Comparison of ENCODE assay signal across 8 cellular contexts in genomic region chr22:20702546-20703413, GRCh38.
DNase-seq lines count a peak whose midpoint lies in the region; ATAC-seq and TF ChIP-seq lines count a peak whose summit lies in the region.
"Not testable (repeated sequence)": the region's sequence is repeated elsewhere in the genome, so short reads cannot be mapped to it uniquely, and the experiment has no call there.

No MANE protein-coding gene starts in this region.

- TF ChIP-seq CTCF in OCI-LY1 (IDR thresholded peaks at IDR 0.05; ENCODE audit: low read length); epithelial cell of proximal tubule (conservative IDR thresholded peaks at IDR 0.05; ENCODE audit: low read depth, low read length): not testable (repeated sequence)

- peak overlapping the region; percentile 61 for H3K4me2 ChIP-seq in OCI-LY1 (ENCODE audit: low read length)

- H3K9me3 ChIP-seq in OCI-LY1 (ENCODE audit: low read length), result not testable (repeated sequence)

- peak; percentile 80 for ATAC-seq in GM21528 (IDR thresholded peaks at IDR 0.05; ENCODE audit: low FRiP score, unreplicated experiment)

- not testable (repeated sequence) for H4K20me1 ChIP-seq in OCI-LY1 (ENCODE audit: insufficient read depth, low read length)

- DNase-seq in DMS 273 (lab: John Stamatoyannopoulos, UW; ENCODE audit: unreplicated experiment), result peak; percentile 89
- peak; percentile 69 for DNase-seq in HuH-7 (ENCODE audit: low spot score)
- DNase-seq in activated T-cell treated with anti-CD3 and anti-CD28 coated beads for 1 hour (ENCODE audit: low read depth), result peak; percentile 98
- peak; percentile 33 for DNase-seq in epithelial cell of proximal tubule (ENCODE audit: low read depth)
- DNase-seq in mucosa of gallbladder (ENCODE audit: low spot score), result peak; percentile 98
- DNase-seq in stimulated activated CD8-positive, alpha-beta memory T cell treated with anti-CD3 and anti-CD28 coated beads, Interleukin-4, amount 100 ng/mL, for 24 hours (ENCODE audit: low read depth), result peak; percentile 96

- not testable (repeated sequence) for H3K9me2 ChIP-seq in OCI-LY1 (ENCODE audit: low read depth, low read length)

- H3K4me1 ChIP-seq in OCI-LY1 (ENCODE audit: insufficient read depth, low read length, severe bottlenecking), result peaks cover 12% of the 10 kb centered on the region

- not testable (repeated sequence) for H3F3A ChIP-seq in OCI-LY1 (ENCODE audit: insufficient read depth, low read length)

- not testable (repeated sequence) for H2AFZ ChIP-seq in OCI-LY1 (ENCODE audit: low read length)

- not testable (repeated sequence) for H3K36me3 ChIP-seq in OCI-LY1 (ENCODE audit: insufficient read depth, low read length)

- H3K4me3 ChIP-seq in OCI-LY1 (ENCODE audit: low read depth, low read length, poor library complexity, severe bottlenecking) (peak overlapping the region; percentile 63), epithelial cell of proximal tubule (ENCODE audit: low read depth, low read length) (peak overlapping the region; percentile 59)

- H3K27me3 ChIP-seq in OCI-LY1 (ENCODE audit: insufficient read depth, low read length), result not testable (repeated sequence)

- peak overlapping the region; percentile 56 for H3K9ac ChIP-seq in OCI-LY1 (ENCODE audit: low read length)

- peak overlapping the region; percentile 80 for H3K27ac ChIP-seq in OCI-LY1 (ENCODE audit: low read depth, low read length, poor library complexity, severe bottlenecking)

- H3K79me2 ChIP-seq in OCI-LY1 (ENCODE audit: insufficient read depth, low read length), result not testable (repeated sequence)

Comparison
In these comparisons a context has a peak if more than half of its experiments do, and no peak if none do; other contexts are left out.
1. Peak in every context shown above with its lines: DNase-seq, ATAC-seq, H3K4me3 ChIP-seq and H3K27ac ChIP-seq.
2. DNase-seq: peak in every context shown above with its lines; median percentile 98 in activated T-cell treated with anti-CD3 and anti-CD28 coated beads for 1 hour; 98 in mucosa of gallbladder; 96 in stimulated activated CD8-positive, alpha-beta memory T cell treated with anti-CD3 and anti-CD28 coated beads, Interleukin-4, amount 100 ng/mL, for 24 hours; 89 in DMS 273; 69 in HuH-7; 33 in epithelial cell of proximal tubule.